In genomic region chr14:92542766-92543554, GRCh38 we compare ENCODE assay signal across 27 cellular contexts. TPM values are rescaled to one million over a fixed set of nuclear protein-coding genes. Genes with fewer than 3 reads are reported as not detected.
DNase-seq lines count a peak whose midpoint lies in the region; ATAC-seq and TF ChIP-seq lines count a peak whose summit lies in the region.
"Had no signal": no experiment of that assay in that cellular context is flagged by ENCODE, and none has a peak within 500 bp of the region (broad histone marks: within the 10 kb centered on the region; RNA-seq: fewer than 3 reads in every experiment).

No MANE protein-coding gene starts in this region.

- no peaks in the 10 kb centered on the region for H3K9me3 ChIP-seq in CD8-positive, alpha-beta T cell (ENCODE audit: low read length)
- H3K9me3 ChIP-seq: tibial nerve had no signal

- TF ChIP-seq POLR2A in NB4 (IDR thresholded peaks at IDR 0.05; ENCODE audit: extremely low read depth, insufficient read length): no peak

- intact Hi-C loops in CD8-positive, alpha-beta T cell (cut with DNase I, micrococcal nuclease): no loop called here

- peaks cover 70% of the 10 kb centered on the region for H3K4me1 Mint-ChIP-seq in CD8-positive, alpha-beta T cell (ENCODE audit: low read depth)
- peaks cover 67% of the 10 kb centered on the region for H3K4me1 Mint-ChIP-seq in activated naive CD8-positive, alpha-beta T cell treated with anti-CD3 and anti-CD28 coated beads, Interleukin-2, amount 50 U/mL, for 24 hours
- H3K4me1 Mint-ChIP-seq in neural crest cell: peaks cover 37% of the 10 kb centered on the region

- TF ChIP-seq CTCF in CD8-positive, alpha-beta T cell (IDR thresholded peaks at IDR 0.05): no peak
- no peak for TF ChIP-seq CTCF in NB4 (IDR thresholded peaks at IDR 0.05; ENCODE audit: low read depth, low read length)
- TF ChIP-seq CTCF in neural crest cell (conservative IDR thresholded peaks at IDR 0.05): no peak

- H3K4me3 Mint-ChIP-seq in CD8-positive, alpha-beta T cell: no peak overlapping the region
- H3K4me3 Mint-ChIP-seq in activated naive CD8-positive, alpha-beta T cell treated with anti-CD3 and anti-CD28 coated beads, Interleukin-2, amount 50 U/mL, for 24 hours: no peak overlapping the region
- H3K4me3 Mint-ChIP-seq in neural crest cell: peak overlapping the region; percentile 44
- H3K4me3 Mint-ChIP-seq: activated CD4-positive, alpha-beta T cell treated with anti-CD3 and anti-CD28 coated beads for 36 hours; T-helper 1 cell treated with Interleukin-12 subunit alpha and Interleukin-12 subunit beta and Interleukin-4 antibody, amounts not matched to agents 30 μg/mL and 1 μg/mL, for 36 hours had no signal

- CTCF ChIA-PET in CD8-positive, alpha-beta T cell (lab: Charles Lee): interaction anchor here (0.9 to 1.9 kb wide), 2 partner anchors 14 to 60 kb away, joined by 3 to 5 read pairs; no protein-coding TSS in a partner anchor

- no peaks in the 10 kb centered on the region for H3K36me3 Mint-ChIP-seq in CD8-positive, alpha-beta T cell
- H3K36me3 Mint-ChIP-seq in activated naive CD8-positive, alpha-beta T cell treated with anti-CD3 and anti-CD28 coated beads, Interleukin-2, amount 50 U/mL, for 24 hours (ENCODE audit: low read depth): peaks cover 2% of the 10 kb centered on the region
- no peaks in the 10 kb centered on the region for H3K36me3 Mint-ChIP-seq in neural crest cell (ENCODE audit: low read depth)

- no peak for ATAC-seq in CD8-positive, alpha-beta T cell
- no peak for ATAC-seq in activated naive CD8-positive, alpha-beta T cell treated with anti-CD3 and anti-CD28 coated beads, Interleukin-2, amount 50 U/mL, for 24 hours
- ATAC-seq in HG02642 (IDR thresholded peaks at IDR 0.05; ENCODE audit: poor library complexity, unreplicated experiment) (no peak), GM21717 (IDR thresholded peaks at IDR 0.05; ENCODE audit: unreplicated experiment) (no peak)
- ATAC-seq: activated CD4-positive, alpha-beta T cell treated with anti-CD3 and anti-CD28 coated beads for 36 hours; HCT116; left lobe of liver had no signal

- no peaks in the 10 kb centered on the region for H3K27me3 Mint-ChIP-seq in CD8-positive, alpha-beta T cell (ENCODE audit: low read depth)
- no peaks in the 10 kb centered on the region for H3K27me3 Mint-ChIP-seq in activated naive CD8-positive, alpha-beta T cell treated with anti-CD3 and anti-CD28 coated beads, Interleukin-2, amount 50 U/mL, for 24 hours
- no peaks in the 10 kb centered on the region for H3K27me3 Mint-ChIP-seq in neural crest cell (ENCODE audit: low read depth)
- H3K27me3 Mint-ChIP-seq: activated CD4-positive, alpha-beta T cell treated with anti-CD3 and anti-CD28 coated beads for 36 hours had no signal

- H3K4me3 ChIP-seq in CD8-positive, alpha-beta T cell (ENCODE audit: low read depth, low read length): no peak overlapping the region
- no peak overlapping the region for H3K4me3 ChIP-seq in NB4 (ENCODE audit: low read depth, low read length)
- H3K4me3 ChIP-seq: tibial nerve had no signal

- H3K9me3 Mint-ChIP-seq in CD8-positive, alpha-beta T cell: no peaks in the 10 kb centered on the region
- no peaks in the 10 kb centered on the region for H3K9me3 Mint-ChIP-seq in activated naive CD8-positive, alpha-beta T cell treated with anti-CD3 and anti-CD28 coated beads, Interleukin-2, amount 50 U/mL, for 24 hours
- peaks cover 4% of the 10 kb centered on the region for H3K9me3 Mint-ChIP-seq in neural crest cell
- H3K9me3 Mint-ChIP-seq: T-helper 1 cell treated with Interleukin-12 subunit alpha and Interleukin-12 subunit beta and Interleukin-4 antibody, amounts not matched to agents 30 μg/mL and 1 μg/mL, for 36 hours had no signal

- peak overlapping the region; percentile 62 for H3K27ac Mint-ChIP-seq in CD8-positive, alpha-beta T cell
- peak overlapping the region; percentile 26 for H3K27ac Mint-ChIP-seq in activated naive CD8-positive, alpha-beta T cell treated with anti-CD3 and anti-CD28 coated beads, Interleukin-2, amount 50 U/mL, for 24 hours
- peak overlapping the region; percentile 73 for H3K27ac Mint-ChIP-seq in neural crest cell (ENCODE audit: unreplicated experiment)
- H3K27ac Mint-ChIP-seq: activated CD4-positive, alpha-beta T cell treated with anti-CD3 and anti-CD28 coated beads for 36 hours; T-helper 1 cell treated with Interleukin-12 subunit alpha and Interleukin-12 subunit beta and Interleukin-4 antibody, amounts not matched to agents 30 μg/mL and 1 μg/mL, for 36 hours had no signal

- DNase-seq in CD8-positive, alpha-beta T cell: no peak
- DNase-seq in NB4 (ENCODE audit: low read depth): peak; percentile 31
- no peak for DNase-seq in activated naive CD8-positive, alpha-beta T cell treated with anti-CD3 and anti-CD28 coated beads, Interleukin-2, amount 50 U/mL, for 24 hours
- DNase-seq in neural crest cell (ENCODE audit: low read depth, low spot score): no peak
- no peak for DNase-seq in LoVo (ENCODE audit: low spot score)
- DNase-seq in NCI-H2171 treated with DMSO at 0.1 percent for 48 hours (lab: John Stamatoyannopoulos, UW): no peak
- DNase-seq: activated CD4-positive, alpha-beta T cell treated with anti-CD3 and anti-CD28 coated beads for 36 hours; activated CD8-positive, alpha-beta memory T cell treated with anti-CD3 and anti-CD28 coated beads for 24 hours; activated naive CD4-positive, alpha-beta T cell; C1 segment of cervical spinal cord; Calu3; DND-41; effector CD4-positive, alpha-beta T cell; mesendoderm; MV-4-11; NCI-H146; NCI-H2227 treated with DMSO at 0.1 percent for 48 hours; occipital lobe; stimulated activated CD4-positive, alpha-beta T cell treated with anti-CD3 and anti-CD28 coated beads, Interleukin-2, amount 100 ng/mL, for 24 hours had no signal

- no peaks in the 10 kb centered on the region for H3K36me3 ChIP-seq in CD8-positive, alpha-beta T cell (ENCODE audit: insufficient read depth, low read length)
- H3K36me3 ChIP-seq: tibial nerve had no signal

- no peaks in the 10 kb centered on the region for H3K27me3 ChIP-seq in CD8-positive, alpha-beta T cell (ENCODE audit: insufficient read depth, low read length)
- H3K27me3 ChIP-seq: tibial nerve had no signal

- H3K4me1 ChIP-seq in CD8-positive, alpha-beta T cell (ENCODE audit: insufficient read depth, low read length): peaks cover 39% of the 10 kb centered on the region

- POLR2A ChIA-PET in CD8-positive, alpha-beta T cell (lab: Charles Lee): interaction anchor here (0.8 to 1.5 kb wide), 2 partner anchors 12 to 26 kb away, joined by 3 to 5 read pairs; no protein-coding TSS in a partner anchor

- no peak overlapping the region for H3K27ac ChIP-seq in CD8-positive, alpha-beta T cell (ENCODE audit: low read depth, low read length)
- H3K27ac ChIP-seq: KMS-11, RWPE1, tibial nerve had no signal

RNA-seq across cellular contexts. Expression of gene RIN3, which starts 29.4 kb away (rescaled TPM):
- 10 to 100 TPM; 82.4 to 82.7 TPM for total RNA-seq in CD8-positive, alpha-beta T cell
- total RNA-seq in neural crest cell: 12.1 and 12.7 TPM in 2 replicates
